ENCODE assay signal across 9 cellular contexts in genomic region chr2:123768233-123768632, GRCh38.
"Had no signal": no experiment of that assay in that cellular context is flagged by ENCODE, and none has a peak within 500 bp of the region (broad histone marks: within the 10 kb centered on the region; RNA-seq: fewer than 3 reads in every experiment).

No MANE protein-coding gene starts in this region.

- H3K4me1 Mint-ChIP-seq: GM23338, H9 had no signal

- H3K4me3 ChIP-seq: GM23338 had no signal

- H3K27ac ChIP-seq: HL-60 had no signal

- ATAC-seq: GM23338 had no signal

- H2AFZ ChIP-seq: GM23338 had no signal

- H3K4me3 Mint-ChIP-seq: GM23338, H9, HFFc6 had no signal

- DNase-seq: H9, HCEC 1CT, HFFc6, IMR-90, KBM-7 had no signal

- H3K4me2 ChIP-seq: GM23338 had no signal

- H3K27ac Mint-ChIP-seq: GM23338, H9, HFFc6 had no signal

- FAIRE-seq: H1, H54 had no signal
